In the genomic region with DNA sequence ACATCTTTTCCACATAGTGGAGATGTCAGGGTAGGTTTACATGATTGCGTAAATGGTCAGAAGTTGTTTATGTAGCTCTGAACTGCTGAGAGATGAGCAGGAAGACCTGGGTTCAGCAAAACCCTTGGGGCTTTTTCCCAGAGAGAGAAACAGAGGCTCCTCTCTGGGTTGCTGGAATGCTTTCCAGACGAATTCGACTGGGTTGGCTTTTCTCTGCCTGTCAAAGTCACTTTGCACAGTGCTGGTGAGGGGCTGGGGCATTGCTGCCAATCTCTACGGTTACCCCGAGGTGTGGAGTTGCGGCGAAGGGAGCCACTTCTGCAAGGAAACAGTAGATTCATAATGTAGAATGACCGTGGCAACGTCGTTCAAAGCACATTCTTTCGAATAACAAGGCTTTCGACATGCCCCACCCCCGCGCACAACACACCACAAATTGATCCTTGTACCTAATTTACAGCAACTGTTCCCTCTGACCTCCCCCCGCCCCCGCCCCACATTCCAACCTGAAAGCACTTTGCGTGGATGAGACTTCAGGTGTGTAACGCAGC, we compare ENCODE assay signal across 10 cellular contexts. TPM values are rescaled to one million over a fixed set of nuclear protein-coding genes. Genes with fewer than 3 reads are reported as not detected.
DNase-seq lines count a peak whose midpoint lies in the region; ATAC-seq and TF ChIP-seq lines count a peak whose summit lies in the region.
"Had no signal": no experiment of that assay in that cellular context is flagged by ENCODE, and none has a peak within 500 bp of the region (broad histone marks: within the 10 kb centered on the region; RNA-seq: fewer than 3 reads in every experiment).

No MANE protein-coding gene starts in this region.

- H3K4me1 Mint-ChIP-seq in progenitor cell of endocrine pancreas (ENCODE audit: low read depth): peaks cover 20% of the 10 kb centered on the region

- H3K27ac Mint-ChIP-seq in progenitor cell of endocrine pancreas: peak overlapping the region; percentile 62

- H3K9me3 Mint-ChIP-seq in progenitor cell of endocrine pancreas (ENCODE audit: low read depth): peaks cover 4% of the 10 kb centered on the region

- no peak for ATAC-seq in GM21529 (IDR thresholded peaks at IDR 0.05; ENCODE audit: unreplicated experiment)

- H3K4me1 ChIP-seq in ES-I3 (ENCODE audit: insufficient read depth, low read length) (no peaks in the 10 kb centered on the region; the same call in 1 of the 2 replicates), right atrium auricular region (peaks cover 0 to 19% of the 10 kb centered on the region in 2 donors)

- TF ChIP-seq CTCF in right atrium auricular region (IDR thresholded peaks at IDR 0.05) (no peak), progenitor cell of endocrine pancreas (IDR thresholded peaks at IDR 0.05; ENCODE audit: unreplicated experiment) (no peak)

- H3K9ac ChIP-seq in ES-I3 (ENCODE audit: low read depth, low read length): peak overlapping the region; percentile 72; the same call in 1 of the 2 replicates

- H3K36me3 Mint-ChIP-seq in progenitor cell of endocrine pancreas (ENCODE audit: insufficient read depth): no peaks in the 10 kb centered on the region

- H3K27ac ChIP-seq in right atrium auricular region: no peak overlapping the region
- H3K27ac ChIP-seq: heart right ventricle had no signal

- no peaks in the 10 kb centered on the region for H3K9me3 ChIP-seq in ES-I3 (ENCODE audit: control insufficient read depth, insufficient read depth, low read length)
- no peaks in the 10 kb centered on the region for H3K9me3 ChIP-seq in right atrium auricular region
- H3K9me3 ChIP-seq: heart right ventricle had no signal

- H3K27me3 ChIP-seq in right atrium auricular region: peaks cover 0 to 11% of the 10 kb centered on the region in 2 donors

- H3K27me3 Mint-ChIP-seq in progenitor cell of endocrine pancreas: peaks cover 54% of the 10 kb centered on the region

- H3K36me3 ChIP-seq in ES-I3 (ENCODE audit: insufficient read depth, low read length): no peaks in the 10 kb centered on the region
- no peaks in the 10 kb centered on the region for H3K36me3 ChIP-seq in right atrium auricular region
- H3K36me3 ChIP-seq: heart right ventricle had no signal

- peak overlapping the region; percentile 78 for H3K4me3 Mint-ChIP-seq in progenitor cell of endocrine pancreas (ENCODE audit: low read depth)

- peak; percentile 16 for DNase-seq in SK-N-DZ (ENCODE audit: low spot score)
- DNase-seq in right atrium auricular region (ENCODE audit: low spot score): no peak
- no peak for DNase-seq in progenitor cell of endocrine pancreas (ENCODE audit: low spot score, unreplicated experiment)
- DNase-seq in activated effector memory CD4-positive, alpha-beta T cell treated with anti-CD3 and anti-CD28 coated beads, Interleukin-2, amount 50 U/mL, for 16 hours: no peak
- DNase-seq in NCI-H1436 (lab: John Stamatoyannopoulos, UW): no peak
- DNase-seq in GM03348 (ENCODE audit: low spot score): no peak
- DNase-seq: DMS 273 treated with DMSO at 0.1 percent for 48 hours had no signal

- H3K4me3 ChIP-seq in right atrium auricular region: peak overlapping the region; percentile 42 to 59

RNA-seq across cellular contexts. Expression of a gene that starts 0.9 kb away (rescaled TPM):
- 4.2 and 4.9 TPM in 2 replicates for polyA plus RNA-seq in SK-N-DZ (2014; cell fraction: cytosol; rRNA removed)
- 4.2 and 5.2 TPM in 2 replicates for polyA plus RNA-seq in SK-N-DZ (2014; cell fraction: nucleus; rRNA removed)
- total RNA-seq in right atrium auricular region (1 to 10 TPM; 5.3 to 5.7 TPM), progenitor cell of endocrine pancreas (16.1 and 23.5 TPM in 2 replicates)
